ENCODE assay signal across 1 cellular context in genomic region chr10:59900044-59900727, GRCh38.
TF ChIP-seq lines count a peak whose summit lies in the region.

No MANE protein-coding gene starts in this region.

TF ChIP-seq in GM12878, 131 proteins besides CTCF, POLR2A, EP300 and RAD21:
- TF ChIP-seq KAT2A (conservative IDR thresholded peaks at IDR 0.05; ENCODE audit: control insufficient read depth, low read depth, low read length) (no peak), IRF4 (IDR thresholded peaks at IDR 0.05; ENCODE audit: low read depth, low read length) (no peak), CREB1 (IDR thresholded peaks at IDR 0.05; ENCODE audit: low read depth) (0 out of 2 replicates have a peak, but pooled peaks have one; percentile 13), GATAD2B (conservative IDR thresholded peaks at IDR 0.05; ENCODE audit: low read depth) (no peak)
